In genomic region chr17:75152523-75152922, GRCh38 we compare ENCODE assay signal across 10 cellular contexts. TPM values are rescaled to one million over a fixed set of nuclear protein-coding genes. Genes with fewer than 3 reads are reported as not detected.
DNase-seq lines count a peak whose midpoint lies in the region; ATAC-seq, FAIRE-seq and TF ChIP-seq lines count a peak whose summit lies in the region.
"Had no signal": no experiment of that assay in that cellular context is flagged by ENCODE, and none has a peak within 500 bp of the region (broad histone marks: within the 10 kb centered on the region; RNA-seq: fewer than 3 reads in every experiment).

No MANE protein-coding gene starts in this region.

- TF ChIP-seq CTCF in HepG2 (CRISPR knock-in tag; IDR thresholded peaks at IDR 0.05) (no peak), right lobe of liver (IDR thresholded peaks at IDR 0.05) (no peak), type B pancreatic cell (conservative IDR thresholded peaks at IDR 0.05) (no peak)

- no peaks in the 10 kb centered on the region for H3K9me3 ChIP-seq in HepG2 (ENCODE audit: low read length)
- H3K9me3 ChIP-seq in right lobe of liver = no peaks in the 10 kb centered on the region
- H3K9me3 ChIP-seq: stomach had no signal

- no peaks in the 10 kb centered on the region for H3K9me3 Mint-ChIP-seq in activated CD4-positive, alpha-beta memory T cell treated with anti-CD3 and anti-CD28 coated beads, Interleukin-2, amount 10 ng/mL, durations not matched to agents 7 days and 5 days
- no peaks in the 10 kb centered on the region for H3K9me3 Mint-ChIP-seq in type B pancreatic cell

- no peak overlapping the region for H2AFZ ChIP-seq in HepG2 (ENCODE audit: low read length)

- no peak for FAIRE-seq in HepG2 (lab: Jason Lieb, UNC)

- no peaks in the 10 kb centered on the region; the same call in 1 of the 2 replicates for H4K20me1 ChIP-seq in HepG2 (ENCODE audit: insufficient read depth, low read length)

- ATAC-seq in HepG2 (no peak), right lobe of liver (no peak), GM19397 (IDR thresholded peaks at IDR 0.05; ENCODE audit: unreplicated experiment) (no peak)
- ATAC-seq: left ventricle myocardium superior had no signal

- no peaks in the 10 kb centered on the region for H3K27me3 Mint-ChIP-seq in activated CD4-positive, alpha-beta memory T cell treated with anti-CD3 and anti-CD28 coated beads, Interleukin-2, amount 10 ng/mL, durations not matched to agents 7 days and 5 days
- H3K27me3 Mint-ChIP-seq in type B pancreatic cell = peaks cover 3% of the 10 kb centered on the region

- peak overlapping the region; percentile 81 for H3K27ac Mint-ChIP-seq in activated CD4-positive, alpha-beta memory T cell treated with anti-CD3 and anti-CD28 coated beads, Interleukin-2, amount 10 ng/mL, durations not matched to agents 7 days and 5 days
- H3K27ac Mint-ChIP-seq in type B pancreatic cell = peak overlapping the region; percentile 88

- no peak for TF ChIP-seq EP300 in HepG2 (IDR thresholded peaks at IDR 0.05; ENCODE audit: low read depth in 2 of 2, low read length in 2 of 2)
- no peak for TF ChIP-seq EP300 in HepG2 (CRISPR knock-in tag; IDR thresholded peaks at IDR 0.05; ENCODE audit: borderline replicate concordance)

- 50% methylated on average over 6 of the region's 6 CpGs for WGBS in HepG2 (ENCODE audit: low lambda C conversion rate)
- WGBS in right lobe of liver (ENCODE audit: insufficient coverage, low coverage, low lambda C conversion rate, missing lambda C conversion rate) = 78% methylated on average over 6 of the region's 6 CpGs

- DNase-seq in HepG2 (ENCODE audit: low spot score) (no peak), right lobe of liver (no peak), type B pancreatic cell (ENCODE audit: extremely low spot score, unreplicated experiment) (no peak), T-helper 9 cell (no peak), SK-N-DZ (ENCODE audit: low spot score) (no peak)
- no peak for DNase-seq in activated CD4-positive, alpha-beta memory T cell treated with anti-CD3 and anti-CD28 coated beads, Interleukin-2, amount 10 ng/mL, durations not matched to agents 7 days and 5 days
- DNase-seq: left ventricle myocardium superior, stomach had no signal

- CTCF ChIA-PET in HepG2 (lab: Yijun Ruan, JAX; ENCODE audit: low intra/inter-chr PET ratio, low total read pairs) = no interaction called here
- CTCF ChIA-PET in activated CD4-positive, alpha-beta memory T cell treated with anti-CD3 and anti-CD28 coated beads, Interleukin-2, amount 10 ng/mL, durations not matched to agents 7 days and 5 days (lab: Charles Lee) = no interaction called here

- H3K4me1 ChIP-seq in HepG2 (ENCODE audit: insufficient read depth, low read length) = peaks cover 55% of the 10 kb centered on the region
- H3K4me1 ChIP-seq in right lobe of liver = peaks cover 0 to 5% (median 0%) of the 10 kb centered on the region in 4 donors

- peak overlapping the region; percentile 93 for H3K4me3 Mint-ChIP-seq in activated CD4-positive, alpha-beta memory T cell treated with anti-CD3 and anti-CD28 coated beads, Interleukin-2, amount 10 ng/mL, durations not matched to agents 7 days and 5 days
- H3K4me3 Mint-ChIP-seq in type B pancreatic cell = peak overlapping the region; percentile 93

- H3K36me3 ChIP-seq in HepG2 (replicated peaks in 1 of 2; ENCODE audit: control insufficient read depth in 1 of 2, insufficient read depth in 2 of 2, low read length in 2 of 2) (peaks cover 9 to 14% of the 10 kb centered on the region in 2 experiments), right lobe of liver (peaks cover 0 to 3% (median 1%) of the 10 kb centered on the region in 4 donors)

- peak overlapping the region; percentile 96 for H3K4me2 ChIP-seq in HepG2 (ENCODE audit: low read depth, low read length)

- H3K79me2 ChIP-seq in HepG2 (ENCODE audit: insufficient read depth, low read length) = peaks cover 57% of the 10 kb centered on the region

- intact Hi-C loops in HepG2 (cut with micrococcal nuclease; ENCODE audit: unreplicated experiment) (loop anchor here (5.0 kb wide), 1 partner anchor 50 kb away; no protein-coding TSS in a partner anchor), right lobe of liver (cut with DNase I) (no loop called here)

- H3K4me3 ChIP-seq in HepG2 (replicated peaks in 1 of 3; ENCODE audit: insufficient read depth in 1 of 3, low read depth in 2 of 3, low read length in 3 of 3) (peak overlapping the region; percentile 85 to 99 (median 95)), right lobe of liver (no peak overlapping the region), iPS-11a (ENCODE audit: low read depth, low read length) (peak overlapping the region; percentile 97)

- BruUV-seq in HepG2 (replicated peaks; lab: Mats Ljungman, UMichigan) = TSS peak; percentile 65

- H3K27ac ChIP-seq in HepG2 (ENCODE audit: extremely low read length, insufficient read depth, low read length) (peak overlapping the region; percentile 32), right lobe of liver (no peak overlapping the region)

- H3K27me3 ChIP-seq in HepG2 (ENCODE audit: control insufficient read depth in 1 of 2, insufficient read depth in 2 of 2, low read length in 2 of 2) (no peaks in the 10 kb centered on the region; a peak in 1 of 5 replicates), right lobe of liver (no peaks in the 10 kb centered on the region)
- H3K27me3 ChIP-seq: stomach had no signal

- TF ChIP-seq POLR2A in HepG2 (IDR thresholded peaks at IDR 0.05; ENCODE audit: insufficient read depth in 1 of 2, low read depth in 2 of 2, low read length in 2 of 2) = no peak
- TF ChIP-seq POLR2A in right lobe of liver (IDR thresholded peaks at IDR 0.05) = no peak

- POLR2A ChIA-PET in HepG2 (lab: Yijun Ruan, JAX) = interaction anchor here (2.6 kb wide), 1 partner anchor 20 kb away, joined by 23 read pairs; the partner anchor contains the start of gene NT5C
- POLR2A ChIA-PET in activated CD4-positive, alpha-beta memory T cell treated with anti-CD3 and anti-CD28 coated beads, Interleukin-2, amount 10 ng/mL, durations not matched to agents 7 days and 5 days (lab: Charles Lee) = interaction anchor here (1.0 to 1.1 kb wide), 2 partner anchors 12 to 20 kb away, joined by 4 read pairs; no protein-coding TSS in a partner anchor

- peaks cover 50% of the 10 kb centered on the region for H3K36me3 Mint-ChIP-seq in activated CD4-positive, alpha-beta memory T cell treated with anti-CD3 and anti-CD28 coated beads, Interleukin-2, amount 10 ng/mL, durations not matched to agents 7 days and 5 days (ENCODE audit: low read depth)
- H3K36me3 Mint-ChIP-seq in type B pancreatic cell = peaks cover 27% of the 10 kb centered on the region

- TF ChIP-seq RAD21 in HepG2 (CRISPR knock-in tag; IDR thresholded peaks at IDR 0.05) = no peak

- peaks cover 52% of the 10 kb centered on the region for H3K4me1 Mint-ChIP-seq in activated CD4-positive, alpha-beta memory T cell treated with anti-CD3 and anti-CD28 coated beads, Interleukin-2, amount 10 ng/mL, durations not matched to agents 7 days and 5 days
- H3K4me1 Mint-ChIP-seq in type B pancreatic cell (ENCODE audit: unreplicated experiment) = peaks cover 27% of the 10 kb centered on the region

- peak overlapping the region; percentile 92 for H3K9ac ChIP-seq in HepG2 (ENCODE audit: insufficient read depth, low read depth, low read length)

- in situ Hi-C loops in HepG2 (cut with HindIII; ENCODE audit: extremely low pct_ligation_motif_present, low pct_unique_long_range_greater_than_20kb) = no loop called here

RNA-seq across cellular contexts. Expression of gene JPT1, which starts 1.8 kb away (rescaled TPM):
- total RNA-seq in HepG2 (2016; rRNA removed; fragmentation: Illumina TruSeq; extraction: Trizol) = 237 and 256 TPM in 2 replicates
- total RNA-seq in HepG2 (2016; cell fraction: cytosol; rRNA removed; fragmentation: Illumina TruSeq; extraction: Trizol; ENCODE audit: low read depth) = 86.3 and 92.6 TPM in 2 replicates
- total RNA-seq in HepG2 (2016; cell fraction: insoluble cytoplasmic fraction; rRNA removed; fragmentation: Illumina TruSeq; extraction: Trizol) = 209 and 270 TPM in 2 replicates
- total RNA-seq in HepG2 (2016; cell fraction: membrane; rRNA removed; fragmentation: Illumina TruSeq; extraction: Trizol) = 67.0 and 88.4 TPM in 2 replicates
- 98.2 and 106 TPM in 2 replicates for total RNA-seq in HepG2 (2016; cell fraction: nucleus; rRNA removed; fragmentation: Illumina TruSeq; extraction: Trizol)
- 32.1 and 43.3 TPM in 2 replicates for polyA plus RNA-seq in HepG2 (2011; rRNA removed)
- 92.3 and 100 TPM in 2 replicates for polyA plus RNA-seq in HepG2 (2011; cell fraction: cytosol; rRNA removed)
- 38.5 and 41.1 TPM in 2 replicates for polyA plus RNA-seq in HepG2 (2011; cell fraction: nucleus; rRNA removed)
- 103 and 127 TPM in 2 replicates for polyA plus RNA-seq in HepG2 (2012)
- polyA plus RNA-seq in HepG2 (2016; cell fraction: cytosol; fragmentation: Illumina TruSeq; extraction: Trizol; ENCODE audit: low read depth) = 83.0 and 101 TPM in 2 replicates
- 221 and 271 TPM in 2 replicates for polyA plus RNA-seq in HepG2 (2016; cell fraction: insoluble cytoplasmic fraction; fragmentation: Illumina TruSeq; extraction: Trizol; ENCODE audit: low read depth)
- polyA plus RNA-seq in HepG2 (2016; cell fraction: membrane; fragmentation: Illumina TruSeq; extraction: Trizol; ENCODE audit: low read depth) = 58.3 and 84.5 TPM in 2 replicates
- polyA plus RNA-seq in HepG2 (2016; cell fraction: nucleus; fragmentation: Illumina TruSeq; extraction: Trizol; ENCODE audit: insufficient read depth, low read depth) = 169 and 181 TPM in 2 replicates
- polyA minus RNA-seq in HepG2 (2011; rRNA and poly(A)+ RNA removed; ENCODE audit: low replicate concordance) = 28.4 and 46.4 TPM in 2 replicates
- polyA minus RNA-seq in HepG2 (2011; cell fraction: cytosol; rRNA and poly(A)+ RNA removed) = 50.6 and 65.7 TPM in 2 replicates
- polyA minus RNA-seq in HepG2 (2011; cell fraction: nucleus; rRNA and poly(A)+ RNA removed) = 30.4 and 32.2 TPM in 2 replicates
- total RNA-seq in right lobe of liver = 10 to 100 TPM; 16.7 to 57.8 (median 29.5) TPM
- total RNA-seq in activated CD4-positive, alpha-beta memory T cell treated with anti-CD3 and anti-CD28 coated beads, Interleukin-2, amount 10 ng/mL, durations not matched to agents 7 days and 5 days = 100 to 1,000 TPM; 305 to 329 TPM
- 136 and 170 TPM in 2 replicates for total RNA-seq in type B pancreatic cell (ENCODE audit: low replicate concordance)
- 510 and 575 TPM in 2 replicates for polyA plus RNA-seq in SK-N-DZ (2014; cell fraction: cytosol; rRNA removed)
- 348 and 374 TPM in 2 replicates for polyA plus RNA-seq in SK-N-DZ (2014; cell fraction: nucleus; rRNA removed)

RNA-seq across cellular contexts. Expression of gene NT5C, which starts 21.0 kb away (rescaled TPM):
- total RNA-seq in HepG2 (2016; rRNA removed; fragmentation: Illumina TruSeq; extraction: Trizol) = 31.4 and 48.6 TPM in 2 replicates
- total RNA-seq in HepG2 (2016; cell fraction: cytosol; rRNA removed; fragmentation: Illumina TruSeq; extraction: Trizol; ENCODE audit: low read depth) = 21.9 and 22.5 TPM in 2 replicates
- 34.5 and 55.6 TPM in 2 replicates for total RNA-seq in HepG2 (2016; cell fraction: insoluble cytoplasmic fraction; rRNA removed; fragmentation: Illumina TruSeq; extraction: Trizol)
- 26.2 and 30.0 TPM in 2 replicates for total RNA-seq in HepG2 (2016; cell fraction: membrane; rRNA removed; fragmentation: Illumina TruSeq; extraction: Trizol)
- total RNA-seq in HepG2 (2016; cell fraction: nucleus; rRNA removed; fragmentation: Illumina TruSeq; extraction: Trizol) = 41.8 and 49.7 TPM in 2 replicates
- polyA plus RNA-seq in HepG2 (2011; rRNA removed) = 42.8 and 42.9 TPM in 2 replicates
- polyA plus RNA-seq in HepG2 (2011; cell fraction: cytosol; rRNA removed) = 24.5 and 47.2 TPM in 2 replicates
- 143 and 153 TPM in 2 replicates for polyA plus RNA-seq in HepG2 (2011; cell fraction: nucleus; rRNA removed)
- polyA plus RNA-seq in HepG2 (2012) = 22.5 and 24.0 TPM in 2 replicates
- polyA plus RNA-seq in HepG2 (2016; cell fraction: cytosol; fragmentation: Illumina TruSeq; extraction: Trizol; ENCODE audit: low read depth) = 20.3 and 23.1 TPM in 2 replicates
- 30.7 and 32.5 TPM in 2 replicates for polyA plus RNA-seq in HepG2 (2016; cell fraction: insoluble cytoplasmic fraction; fragmentation: Illumina TruSeq; extraction: Trizol; ENCODE audit: low read depth)
- polyA plus RNA-seq in HepG2 (2016; cell fraction: membrane; fragmentation: Illumina TruSeq; extraction: Trizol; ENCODE audit: low read depth) = 20.1 and 23.2 TPM in 2 replicates
- polyA plus RNA-seq in HepG2 (2016; cell fraction: nucleus; fragmentation: Illumina TruSeq; extraction: Trizol; ENCODE audit: insufficient read depth, low read depth) = 95.9 and 100 TPM in 2 replicates
- polyA minus RNA-seq in HepG2 (2011; rRNA and poly(A)+ RNA removed; ENCODE audit: low replicate concordance) = 14.0 and 27.7 TPM in 2 replicates
- 5.2 and 5.9 TPM in 2 replicates for polyA minus RNA-seq in HepG2 (2011; cell fraction: cytosol; rRNA and poly(A)+ RNA removed)
- polyA minus RNA-seq in HepG2 (2011; cell fraction: nucleus; rRNA and poly(A)+ RNA removed) = 21.5 and 23.6 TPM in 2 replicates
- 10 to 100 TPM; 10.5 to 35.1 (median 12.6) TPM for total RNA-seq in right lobe of liver
- total RNA-seq in activated CD4-positive, alpha-beta memory T cell treated with anti-CD3 and anti-CD28 coated beads, Interleukin-2, amount 10 ng/mL, durations not matched to agents 7 days and 5 days = 10 to 100 TPM; 68.2 to 69.4 TPM
- 33.6 and 40.7 TPM in 2 replicates for total RNA-seq in type B pancreatic cell (ENCODE audit: low replicate concordance)
- 134 and 151 TPM in 2 replicates for polyA plus RNA-seq in SK-N-DZ (2014; cell fraction: cytosol; rRNA removed)
- 591 and 629 TPM in 2 replicates for polyA plus RNA-seq in SK-N-DZ (2014; cell fraction: nucleus; rRNA removed)

RNA-seq across cellular contexts. Expression of gene SUMO2, which starts 30.2 kb away (rescaled TPM):
- 553 and 842 TPM in 2 replicates for total RNA-seq in HepG2 (2016; rRNA removed; fragmentation: Illumina TruSeq; extraction: Trizol)
- total RNA-seq in HepG2 (2016; cell fraction: cytosol; rRNA removed; fragmentation: Illumina TruSeq; extraction: Trizol; ENCODE audit: low read depth) = 162 and 178 TPM in 2 replicates
- total RNA-seq in HepG2 (2016; cell fraction: insoluble cytoplasmic fraction; rRNA removed; fragmentation: Illumina TruSeq; extraction: Trizol) = 553 and 885 TPM in 2 replicates
- 469 and 483 TPM in 2 replicates for total RNA-seq in HepG2 (2016; cell fraction: membrane; rRNA removed; fragmentation: Illumina TruSeq; extraction: Trizol)
- 195 and 213 TPM in 2 replicates for total RNA-seq in HepG2 (2016; cell fraction: nucleus; rRNA removed; fragmentation: Illumina TruSeq; extraction: Trizol)
- 252 and 337 TPM in 2 replicates for polyA plus RNA-seq in HepG2 (2011; rRNA removed)
- 69.8 and 103 TPM in 2 replicates for polyA plus RNA-seq in HepG2 (2011; cell fraction: cytosol; rRNA removed)
- 25.8 and 30.1 TPM in 2 replicates for polyA plus RNA-seq in HepG2 (2011; cell fraction: nucleus; rRNA removed)
- polyA plus RNA-seq in HepG2 (2012) = 289 and 643 TPM in 2 replicates
- polyA plus RNA-seq in HepG2 (2016; cell fraction: cytosol; fragmentation: Illumina TruSeq; extraction: Trizol; ENCODE audit: low read depth) = 377 and 391 TPM in 2 replicates
- 1,249 and 1,398 TPM in 2 replicates for polyA plus RNA-seq in HepG2 (2016; cell fraction: insoluble cytoplasmic fraction; fragmentation: Illumina TruSeq; extraction: Trizol; ENCODE audit: low read depth)
- 612 and 621 TPM in 2 replicates for polyA plus RNA-seq in HepG2 (2016; cell fraction: membrane; fragmentation: Illumina TruSeq; extraction: Trizol; ENCODE audit: low read depth)
- polyA plus RNA-seq in HepG2 (2016; cell fraction: nucleus; fragmentation: Illumina TruSeq; extraction: Trizol; ENCODE audit: insufficient read depth, low read depth) = 448 and 485 TPM in 2 replicates
- 78.7 and 95.4 TPM in 2 replicates for polyA minus RNA-seq in HepG2 (2011; rRNA and poly(A)+ RNA removed; ENCODE audit: low replicate concordance)
- polyA minus RNA-seq in HepG2 (2011; cell fraction: cytosol; rRNA and poly(A)+ RNA removed) = 255 and 261 TPM in 2 replicates
- 42.5 and 63.9 TPM in 2 replicates for polyA minus RNA-seq in HepG2 (2011; cell fraction: nucleus; rRNA and poly(A)+ RNA removed)
- total RNA-seq in right lobe of liver = 100 to 1,000 TPM in 3 of 6 experiments, 10 to 100 TPM in 3; 23.6 to 120 (median 108) TPM
- total RNA-seq in activated CD4-positive, alpha-beta memory T cell treated with anti-CD3 and anti-CD28 coated beads, Interleukin-2, amount 10 ng/mL, durations not matched to agents 7 days and 5 days = 100 to 1,000 TPM; 548 to 559 TPM
- total RNA-seq in type B pancreatic cell (ENCODE audit: low replicate concordance) = 465 and 602 TPM in 2 replicates
- 234 and 270 TPM in 2 replicates for polyA plus RNA-seq in SK-N-DZ (2014; cell fraction: cytosol; rRNA removed)
- polyA plus RNA-seq in SK-N-DZ (2014; cell fraction: nucleus; rRNA removed) = 108 and 128 TPM in 2 replicates

RNA-seq across cellular contexts. Expression of gene ARMC7, which starts 42.8 kb away (rescaled TPM):
- total RNA-seq in HepG2 (2016; rRNA removed; fragmentation: Illumina TruSeq; extraction: Trizol) = 4.2 and 4.4 TPM in 2 replicates
- total RNA-seq in HepG2 (2016; cell fraction: cytosol; rRNA removed; fragmentation: Illumina TruSeq; extraction: Trizol; ENCODE audit: low read depth) = 1.8 TPM in 2 replicates
- 4.1 and 4.5 TPM in 2 replicates for total RNA-seq in HepG2 (2016; cell fraction: insoluble cytoplasmic fraction; rRNA removed; fragmentation: Illumina TruSeq; extraction: Trizol)
- 3.8 and 4.0 TPM in 2 replicates for total RNA-seq in HepG2 (2016; cell fraction: membrane; rRNA removed; fragmentation: Illumina TruSeq; extraction: Trizol)
- 3.8 and 3.9 TPM in 2 replicates for total RNA-seq in HepG2 (2016; cell fraction: nucleus; rRNA removed; fragmentation: Illumina TruSeq; extraction: Trizol)
- polyA plus RNA-seq in HepG2 (2011; rRNA removed) = 3.9 and 5.1 TPM in 2 replicates
- 4.8 TPM in 2 replicates for polyA plus RNA-seq in HepG2 (2011; cell fraction: cytosol; rRNA removed)
- 6.2 and 6.9 TPM in 2 replicates for polyA plus RNA-seq in HepG2 (2011; cell fraction: nucleus; rRNA removed)
- 6.6 and 10.2 TPM in 2 replicates for polyA plus RNA-seq in HepG2 (2012)
- polyA plus RNA-seq in HepG2 (2016; cell fraction: cytosol; fragmentation: Illumina TruSeq; extraction: Trizol; ENCODE audit: low read depth) = 2.1 and 2.2 TPM in 2 replicates
- polyA plus RNA-seq in HepG2 (2016; cell fraction: insoluble cytoplasmic fraction; fragmentation: Illumina TruSeq; extraction: Trizol; ENCODE audit: low read depth) = 8.6 and 11.0 TPM in 2 replicates
- 4.0 and 4.8 TPM in 2 replicates for polyA plus RNA-seq in HepG2 (2016; cell fraction: membrane; fragmentation: Illumina TruSeq; extraction: Trizol; ENCODE audit: low read depth)
- 7.7 and 8.7 TPM in 2 replicates for polyA plus RNA-seq in HepG2 (2016; cell fraction: nucleus; fragmentation: Illumina TruSeq; extraction: Trizol; ENCODE audit: insufficient read depth, low read depth)
- 9.1 and 17.2 TPM in 2 replicates for polyA minus RNA-seq in HepG2 (2011; rRNA and poly(A)+ RNA removed; ENCODE audit: low replicate concordance)
- polyA minus RNA-seq in HepG2 (2011; cell fraction: cytosol; rRNA and poly(A)+ RNA removed) = 4.5 and 4.6 TPM in 2 replicates
- 7.9 and 8.1 TPM in 2 replicates for polyA minus RNA-seq in HepG2 (2011; cell fraction: nucleus; rRNA and poly(A)+ RNA removed)
- total RNA-seq in right lobe of liver = 1 to 10 TPM; 4.7 to 6.3 (median 5.3) TPM
- total RNA-seq in activated CD4-positive, alpha-beta memory T cell treated with anti-CD3 and anti-CD28 coated beads, Interleukin-2, amount 10 ng/mL, durations not matched to agents 7 days and 5 days = 10 to 100 TPM; 17.1 to 17.9 TPM
- total RNA-seq in type B pancreatic cell (ENCODE audit: low replicate concordance) = 14.0 and 19.7 TPM in 2 replicates
- 4.0 and 7.4 TPM in 2 replicates for polyA plus RNA-seq in SK-N-DZ (2014; cell fraction: cytosol; rRNA removed)
- polyA plus RNA-seq in SK-N-DZ (2014; cell fraction: nucleus; rRNA removed) = 2.3 and 3.0 TPM in 2 replicates

RNA-seq across cellular contexts. Expression of gene NUP85, which starts 53.0 kb away (rescaled TPM):
- 122 and 124 TPM in 2 replicates for total RNA-seq in HepG2 (2016; rRNA removed; fragmentation: Illumina TruSeq; extraction: Trizol)
- total RNA-seq in HepG2 (2016; cell fraction: cytosol; rRNA removed; fragmentation: Illumina TruSeq; extraction: Trizol; ENCODE audit: low read depth) = 32.8 and 35.7 TPM in 2 replicates
- 119 and 122 TPM in 2 replicates for total RNA-seq in HepG2 (2016; cell fraction: insoluble cytoplasmic fraction; rRNA removed; fragmentation: Illumina TruSeq; extraction: Trizol)
- 28.2 and 37.8 TPM in 2 replicates for total RNA-seq in HepG2 (2016; cell fraction: membrane; rRNA removed; fragmentation: Illumina TruSeq; extraction: Trizol)
- 112 and 113 TPM in 2 replicates for total RNA-seq in HepG2 (2016; cell fraction: nucleus; rRNA removed; fragmentation: Illumina TruSeq; extraction: Trizol)
- polyA plus RNA-seq in HepG2 (2011; rRNA removed) = 79.4 and 89.1 TPM in 2 replicates
- polyA plus RNA-seq in HepG2 (2011; cell fraction: cytosol; rRNA removed) = 64.8 and 78.3 TPM in 2 replicates
- 303 and 416 TPM in 2 replicates for polyA plus RNA-seq in HepG2 (2011; cell fraction: nucleus; rRNA removed)
- polyA plus RNA-seq in HepG2 (2012) = 34.4 and 62.5 TPM in 2 replicates
- 17.2 and 18.1 TPM in 2 replicates for polyA plus RNA-seq in HepG2 (2016; cell fraction: cytosol; fragmentation: Illumina TruSeq; extraction: Trizol; ENCODE audit: low read depth)
- polyA plus RNA-seq in HepG2 (2016; cell fraction: insoluble cytoplasmic fraction; fragmentation: Illumina TruSeq; extraction: Trizol; ENCODE audit: low read depth) = 81.2 and 85.9 TPM in 2 replicates
- polyA plus RNA-seq in HepG2 (2016; cell fraction: membrane; fragmentation: Illumina TruSeq; extraction: Trizol; ENCODE audit: low read depth) = 16.9 and 17.7 TPM in 2 replicates
- polyA plus RNA-seq in HepG2 (2016; cell fraction: nucleus; fragmentation: Illumina TruSeq; extraction: Trizol; ENCODE audit: insufficient read depth, low read depth) = 226 and 250 TPM in 2 replicates
- 91.6 and 267 TPM in 2 replicates for polyA minus RNA-seq in HepG2 (2011; rRNA and poly(A)+ RNA removed; ENCODE audit: low replicate concordance)
- polyA minus RNA-seq in HepG2 (2011; cell fraction: cytosol; rRNA and poly(A)+ RNA removed) = 23.6 and 24.5 TPM in 2 replicates
- polyA minus RNA-seq in HepG2 (2011; cell fraction: nucleus; rRNA and poly(A)+ RNA removed) = 69.2 and 70.3 TPM in 2 replicates
- total RNA-seq in right lobe of liver = 10 to 100 TPM; 15.3 to 32.8 (median 25.9) TPM
- total RNA-seq in activated CD4-positive, alpha-beta memory T cell treated with anti-CD3 and anti-CD28 coated beads, Interleukin-2, amount 10 ng/mL, durations not matched to agents 7 days and 5 days = 100 to 1,000 TPM; 109 to 116 TPM
- 63.3 and 84.1 TPM in 2 replicates for total RNA-seq in type B pancreatic cell (ENCODE audit: low replicate concordance)
- polyA plus RNA-seq in SK-N-DZ (2014; cell fraction: cytosol; rRNA removed) = 101 and 127 TPM in 2 replicates
- 374 and 399 TPM in 2 replicates for polyA plus RNA-seq in SK-N-DZ (2014; cell fraction: nucleus; rRNA removed)

Comparison
In these comparisons a context has a peak if more than half of its experiments do, and no peak if none do; other contexts are left out.
1. H3K4me3 ChIP-seq: peak in HepG2 (3 of 3) and iPS-11a (single experiment); none in right lobe of liver (0 of 3).